In the genomic region with DNA sequence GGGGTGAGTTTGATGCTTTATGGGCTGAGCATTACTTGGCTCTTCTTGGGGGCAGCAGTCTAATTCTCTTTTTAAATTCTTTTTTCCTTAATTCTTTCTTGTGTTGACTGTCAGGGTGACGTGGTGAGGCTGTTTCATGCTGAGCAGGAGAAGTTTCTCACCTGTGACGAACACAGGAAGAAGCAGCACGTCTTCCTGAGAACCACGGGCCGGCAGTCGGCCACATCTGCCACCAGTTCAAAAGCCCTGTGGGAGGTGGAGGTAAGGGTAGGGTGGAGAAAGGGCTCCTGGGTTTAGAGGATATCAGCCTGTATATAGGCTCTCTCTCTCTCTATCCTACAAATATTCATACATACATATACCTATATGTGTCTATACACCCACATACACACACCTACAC, we compare ENCODE assay signal across 19 cellular contexts.
DNase-seq lines count a peak whose midpoint lies in the region; ATAC-seq and TF ChIP-seq lines count a peak whose summit lies in the region.
"Had no signal": no experiment of that assay in that cellular context is flagged by ENCODE, and none has a peak within 500 bp of the region (broad histone marks: within the 10 kb centered on the region; RNA-seq: fewer than 3 reads in every experiment).

No MANE protein-coding gene starts in this region.

- no peaks in the 10 kb centered on the region for H3K27me3 ChIP-seq in CD8-positive, alpha-beta T cell (ENCODE audit: insufficient read depth, low read length)
- no peaks in the 10 kb centered on the region for H3K27me3 ChIP-seq in naive thymus-derived CD4-positive, alpha-beta T cell (ENCODE audit: control insufficient read depth in 2 of 2, insufficient read depth in 2 of 2, low read length in 2 of 2)
- H3K27me3 ChIP-seq: MG63 had no signal

- intact Hi-C loops in CD8-positive, alpha-beta T cell (cut with DNase I, micrococcal nuclease): no loop called here
- intact Hi-C loops in activated CD8-positive, alpha-beta T cell treated with anti-CD3 and anti-CD28 coated beads for 36 hours (cut with micrococcal nuclease): no loop called here
- intact Hi-C loops in naive thymus-derived CD4-positive, alpha-beta T cell (cut with micrococcal nuclease): no loop called here

- H3K36me3 ChIP-seq in CD8-positive, alpha-beta T cell (ENCODE audit: insufficient read depth, low read length): peaks cover 12% of the 10 kb centered on the region
- peaks cover 0 to 63% (median 8%) of the 10 kb centered on the region in 3 experiments for H3K36me3 ChIP-seq in naive thymus-derived CD4-positive, alpha-beta T cell (ENCODE audit: control insufficient read depth in 2 of 3, insufficient read depth in 3 of 3, low read length in 3 of 3)
- H3K36me3 ChIP-seq: MG63 had no signal

- H3K27ac Mint-ChIP-seq in activated T-cell treated with anti-CD3 and anti-CD28 coated beads, Interleukin-2, amount 50 U/mL, for 72 hours: no peak overlapping the region
- H3K27ac Mint-ChIP-seq in CD8-positive, alpha-beta T cell: peak overlapping the region; percentile 37
- H3K27ac Mint-ChIP-seq in activated CD8-positive, alpha-beta T cell treated with anti-CD3 and anti-CD28 coated beads for 36 hours: peak overlapping the region; percentile 4
- H3K27ac Mint-ChIP-seq in naive thymus-derived CD4-positive, alpha-beta T cell: peak overlapping the region in 5 of 9 donors; percentile 28 to 82 (median 65)

- no peak overlapping the region for H3K27ac ChIP-seq in CD8-positive, alpha-beta T cell (ENCODE audit: low read depth, low read length)
- H3K27ac ChIP-seq in naive thymus-derived CD4-positive, alpha-beta T cell (ENCODE audit: low read depth, low read length): no peak overlapping the region
- H3K27ac ChIP-seq: A549, C4-2B, KMS-11 had no signal

- H3K4me1 ChIP-seq in CD8-positive, alpha-beta T cell (ENCODE audit: insufficient read depth, low read length): no peaks in the 10 kb centered on the region
- no peaks in the 10 kb centered on the region for H3K4me1 ChIP-seq in naive thymus-derived CD4-positive, alpha-beta T cell (ENCODE audit: control insufficient read depth in 2 of 2, insufficient read depth in 2 of 2, low read length in 2 of 2)
- H3K4me1 ChIP-seq: A549 had no signal

- no peak overlapping the region for H3K4me3 ChIP-seq in CD8-positive, alpha-beta T cell (ENCODE audit: low read depth, low read length)
- H3K4me3 ChIP-seq in naive thymus-derived CD4-positive, alpha-beta T cell (ENCODE audit: low read length): no peak overlapping the region
- H3K4me3 ChIP-seq: A549, MG63 had no signal

- H3K4me1 Mint-ChIP-seq in activated T-cell treated with anti-CD3 and anti-CD28 coated beads, Interleukin-2, amount 50 U/mL, for 72 hours (ENCODE audit: low read depth): peaks cover 11% of the 10 kb centered on the region
- H3K4me1 Mint-ChIP-seq in CD8-positive, alpha-beta T cell (ENCODE audit: low read depth): peaks cover 10% of the 10 kb centered on the region
- peaks cover 12% of the 10 kb centered on the region for H3K4me1 Mint-ChIP-seq in activated CD8-positive, alpha-beta T cell treated with anti-CD3 and anti-CD28 coated beads for 36 hours (ENCODE audit: low read depth)
- peaks cover 0 to 20% (median 12%) of the 10 kb centered on the region in 7 donors for H3K4me1 Mint-ChIP-seq in naive thymus-derived CD4-positive, alpha-beta T cell

- no peak for TF ChIP-seq CTCF in CD8-positive, alpha-beta T cell (IDR thresholded peaks at IDR 0.05)
- no peak for TF ChIP-seq CTCF in activated CD8-positive, alpha-beta T cell treated with anti-CD3 and anti-CD28 coated beads for 36 hours (IDR thresholded peaks at IDR 0.05)

- POLR2A ChIA-PET in CD8-positive, alpha-beta T cell (lab: Charles Lee): no interaction called here
- POLR2A ChIA-PET in activated CD8-positive, alpha-beta T cell treated with anti-CD3 and anti-CD28 coated beads for 36 hours (lab: Charles Lee): no interaction called here
- POLR2A ChIA-PET in naive thymus-derived CD4-positive, alpha-beta T cell (lab: Charles Lee): no interaction called here

- no peaks in the 10 kb centered on the region for H3K9me3 ChIP-seq in CD8-positive, alpha-beta T cell (ENCODE audit: low read length)
- no peaks in the 10 kb centered on the region for H3K9me3 ChIP-seq in naive thymus-derived CD4-positive, alpha-beta T cell (ENCODE audit: control insufficient read depth in 2 of 3, low read length in 3 of 3)
- H3K9me3 ChIP-seq: A549, MG63 had no signal

- CTCF ChIA-PET in CD8-positive, alpha-beta T cell (lab: Charles Lee): no interaction called here
- CTCF ChIA-PET in activated CD8-positive, alpha-beta T cell treated with anti-CD3 and anti-CD28 coated beads for 36 hours (lab: Charles Lee): no interaction called here
- CTCF ChIA-PET in naive thymus-derived CD4-positive, alpha-beta T cell (lab: Charles Lee): no interaction called here

- H3K27me3 Mint-ChIP-seq in activated T-cell treated with anti-CD3 and anti-CD28 coated beads, Interleukin-2, amount 50 U/mL, for 72 hours (ENCODE audit: low read depth): no peaks in the 10 kb centered on the region
- no peaks in the 10 kb centered on the region for H3K27me3 Mint-ChIP-seq in CD8-positive, alpha-beta T cell (ENCODE audit: low read depth)
- no peaks in the 10 kb centered on the region for H3K27me3 Mint-ChIP-seq in activated CD8-positive, alpha-beta T cell treated with anti-CD3 and anti-CD28 coated beads for 36 hours
- H3K27me3 Mint-ChIP-seq in naive thymus-derived CD4-positive, alpha-beta T cell: no peaks in the 10 kb centered on the region

- peak; percentile 43 to 72 for ATAC-seq in activated T-cell treated with anti-CD3 and anti-CD28 coated beads, Interleukin-2, amount 50 U/mL, for 72 hours (replicated peaks in 1 of 2)
- peak; percentile 62 for ATAC-seq in CD8-positive, alpha-beta T cell
- peak; percentile 62 for ATAC-seq in activated CD8-positive, alpha-beta T cell treated with anti-CD3 and anti-CD28 coated beads for 36 hours
- peak; percentile 48 for ATAC-seq in naive thymus-derived CD4-positive, alpha-beta T cell
- ATAC-seq in HG02588 (IDR thresholded peaks at IDR 0.05; ENCODE audit: unreplicated experiment): no peak
- ATAC-seq: A549, HepG2, Panc1 had no signal

- no peaks in the 10 kb centered on the region for H3K9me3 Mint-ChIP-seq in activated T-cell treated with anti-CD3 and anti-CD28 coated beads, Interleukin-2, amount 50 U/mL, for 72 hours
- H3K9me3 Mint-ChIP-seq in CD8-positive, alpha-beta T cell: peaks cover 2% of the 10 kb centered on the region
- no peaks in the 10 kb centered on the region for H3K9me3 Mint-ChIP-seq in activated CD8-positive, alpha-beta T cell treated with anti-CD3 and anti-CD28 coated beads for 36 hours
- peaks cover 0 to 9% (median 0%) of the 10 kb centered on the region in 11 donors for H3K9me3 Mint-ChIP-seq in naive thymus-derived CD4-positive, alpha-beta T cell

- H3K36me3 Mint-ChIP-seq in activated T-cell treated with anti-CD3 and anti-CD28 coated beads, Interleukin-2, amount 50 U/mL, for 72 hours (ENCODE audit: insufficient read depth in 2 of 2): peaks cover 5 to 19% of the 10 kb centered on the region in 2 donors
- peaks cover 88% of the 10 kb centered on the region for H3K36me3 Mint-ChIP-seq in CD8-positive, alpha-beta T cell
- H3K36me3 Mint-ChIP-seq in activated CD8-positive, alpha-beta T cell treated with anti-CD3 and anti-CD28 coated beads for 36 hours (ENCODE audit: low read depth): peaks cover 45% of the 10 kb centered on the region
- H3K36me3 Mint-ChIP-seq in naive thymus-derived CD4-positive, alpha-beta T cell: peaks cover 21 to 85% (median 53%) of the 10 kb centered on the region in 5 donors

- no peak overlapping the region for H3K4me3 Mint-ChIP-seq in activated T-cell treated with anti-CD3 and anti-CD28 coated beads, Interleukin-2, amount 50 U/mL, for 72 hours
- H3K4me3 Mint-ChIP-seq in CD8-positive, alpha-beta T cell: no peak overlapping the region
- no peak overlapping the region for H3K4me3 Mint-ChIP-seq in activated CD8-positive, alpha-beta T cell treated with anti-CD3 and anti-CD28 coated beads for 36 hours
- H3K4me3 Mint-ChIP-seq in naive thymus-derived CD4-positive, alpha-beta T cell: peak overlapping the region in 1 of 10 donors; percentile 33

- DNase-seq in activated T-cell treated with anti-CD3 and anti-CD28 coated beads, Interleukin-2, amount 50 U/mL, for 72 hours: peak in 1 of 2 donors; percentile 12
- no peak for DNase-seq in activated T-cell treated with anti-CD3 and anti-CD28 coated beads, Interleukin-2, amount 50 U/mL, for 1 hour
- DNase-seq in CD8-positive, alpha-beta T cell: peak in 2 of 7 experiments; percentile 11 to 22
- peak; percentile 8 for DNase-seq in activated CD8-positive, alpha-beta T cell treated with anti-CD3 and anti-CD28 coated beads for 36 hours
- DNase-seq in naive thymus-derived CD4-positive, alpha-beta T cell: peak in 6 of 9 donors; percentile 9 to 31 (median 26)
- DNase-seq in NCI-H2029 treated with DMSO at 0.1 percent for 48 hours (lab: John Stamatoyannopoulos, UW): no peak
- DNase-seq in HK-2 (ENCODE audit: unreplicated experiment): no peak
- DNase-seq: Calu3, DMS79 treated with DMSO at 0.1 percent for 48 hours, H7, MG63, NCI-H1105, NCI-H1694 treated with DMSO at 0.1 percent for 48 hours had no signal

Comparison
In these comparisons a context has a peak if more than half of its experiments do, and no peak if none do; other contexts are left out.
1. DNase-seq: peak in activated CD8-positive, alpha-beta T cell treated with anti-CD3 and anti-CD28 coated beads for 36 hours (single experiment) and naive thymus-derived CD4-positive, alpha-beta T cell (6 of 9); none in activated T-cell treated with anti-CD3 and anti-CD28 coated beads, Interleukin-2, amount 50 U/mL, for 1 hour (single experiment), NCI-H2029 treated with DMSO at 0.1 percent for 48 hours (single experiment) and HK-2 (single experiment).